Comparison of ENCODE assay signal across 8 cellular contexts in the genomic region with DNA sequence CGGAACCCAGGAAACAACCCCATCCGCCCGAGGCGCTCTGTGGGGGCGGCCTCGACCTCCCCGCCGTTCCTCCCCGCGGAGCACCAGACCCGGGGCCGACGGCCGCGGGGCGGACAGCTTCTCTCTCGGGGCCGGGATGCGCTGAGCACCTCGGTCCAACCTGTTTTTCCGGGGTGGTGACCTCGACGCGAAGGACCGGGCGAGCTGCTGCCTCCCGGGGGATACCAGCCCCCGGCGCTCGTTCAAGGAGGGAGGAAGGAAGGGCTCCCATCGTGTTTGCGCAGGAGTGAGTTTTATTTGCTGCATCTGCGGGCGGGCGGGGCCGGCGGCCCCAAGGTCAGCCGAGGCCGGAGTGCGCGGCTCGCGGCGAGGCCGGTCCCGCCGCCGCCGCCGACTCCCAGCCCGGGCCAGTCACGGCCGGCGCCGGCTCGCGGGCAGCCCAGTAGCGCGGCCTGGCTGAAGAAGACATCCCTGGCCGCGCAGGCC. TPM values are rescaled to one million over a fixed set of nuclear protein-coding genes. Genes with fewer than 3 reads are reported as not detected.
A peak's percentile ranks its signal among the peaks of the same experiment; 100 is the strongest.
DNase-seq lines count a peak whose midpoint lies in the region; ATAC-seq, FAIRE-seq and TF ChIP-seq lines count a peak whose summit lies in the region.

No MANE protein-coding gene starts in this region.

- no peaks in the 10 kb centered on the region for H3K27me3 Mint-ChIP-seq in nephron (ENCODE audit: low read depth)
- H3K27me3 Mint-ChIP-seq in type B pancreatic cell = no peaks in the 10 kb centered on the region

- TF ChIP-seq EP300 in esophagus muscularis mucosa (IDR thresholded peaks at IDR 0.05) = no peak

- H3K9me3 ChIP-seq in esophagus muscularis mucosa = no peaks in the 10 kb centered on the region

- H3K4me1 ChIP-seq in esophagus muscularis mucosa = peaks cover 31 to 58% (median 50%) of the 10 kb centered on the region in 4 donors

- intact Hi-C loops in esophagus muscularis mucosa (cut with DNase I) = no loop called here

- TF ChIP-seq CTCF in esophagus muscularis mucosa (IDR thresholded peaks at IDR 0.05) (no peak), nephron (IDR thresholded peaks at IDR 0.05; ENCODE audit: unreplicated experiment in 3 of 3) (no peak), type B pancreatic cell (conservative IDR thresholded peaks at IDR 0.05) (no peak), D721Med (IDR thresholded peaks at IDR 0.05; ENCODE audit: insufficient read depth, missing control alignments) (no peak)

- TF ChIP-seq POLR2A in esophagus muscularis mucosa (IDR thresholded peaks at IDR 0.05; ENCODE audit: low read depth) = no peak

- H3K4me1 Mint-ChIP-seq in nephron (peaks cover 23% of the 10 kb centered on the region), type B pancreatic cell (ENCODE audit: unreplicated experiment) (peaks cover 17% of the 10 kb centered on the region)

- H3K9me3 Mint-ChIP-seq in nephron (no peaks in the 10 kb centered on the region), type B pancreatic cell (no peaks in the 10 kb centered on the region)

- peak overlapping the region; percentile 99 to 100 (median 99) for H3K27ac Mint-ChIP-seq in nephron
- peak overlapping the region; percentile 95 for H3K27ac Mint-ChIP-seq in type B pancreatic cell

- H3K36me3 ChIP-seq in esophagus muscularis mucosa = peaks cover 9 to 33% (median 22%) of the 10 kb centered on the region in 4 donors

- peak overlapping the region; percentile 94 to 98 (median 96) for H3K27ac ChIP-seq in esophagus muscularis mucosa (replicated peaks in 1 of 4)

- peak overlapping the region; percentile 95 for H3K4me3 ChIP-seq in Jurkat, Clone E6-1 (ENCODE audit: low read length)
- H3K4me3 ChIP-seq in esophagus muscularis mucosa = peak overlapping the region; percentile 90 to 95 (median 92)

- H3K27me3 ChIP-seq in esophagus muscularis mucosa = no peaks in the 10 kb centered on the region

- H3K36me3 Mint-ChIP-seq in nephron (ENCODE audit: low read depth) = peaks cover 31% of the 10 kb centered on the region
- peaks cover 13% of the 10 kb centered on the region for H3K36me3 Mint-ChIP-seq in type B pancreatic cell

- H3K4me3 Mint-ChIP-seq in nephron (peak overlapping the region; percentile 94 to 95 (median 94)), type B pancreatic cell (peak overlapping the region; percentile 97)

- FAIRE-seq in D721Med (lab: Jason Lieb, UNC) = no peak

- ATAC-seq in GM21737 (IDR thresholded peaks at IDR 0.05; ENCODE audit: unreplicated experiment) = peak; percentile 43

- 0% methylated on average over 1 of the region's 61 CpGs for WGBS in esophagus muscularis mucosa

- DNase-seq in ELF-1 (ENCODE audit: low read depth, low spot score) = peak; percentile 84
- DNase-seq in Jurkat, Clone E6-1 (ENCODE audit: low read depth, low spot score) = no peak
- peak; percentile 81 for DNase-seq in activated CD8-positive, alpha-beta memory T cell treated with anti-CD3 and anti-CD28 coated beads, Interleukin-2, amount 50 U/mL, for 48 hours
- no peak for DNase-seq in esophagus muscularis mucosa (ENCODE audit: extremely low spot score)
- no peak for DNase-seq in type B pancreatic cell (ENCODE audit: extremely low spot score, unreplicated experiment)
- no peak for DNase-seq in D721Med (ENCODE audit: insufficient read length, low spot score)

RNA-seq across cellular contexts. Expression of a gene that starts 0.5 kb away (rescaled TPM):
- polyA plus RNA-seq in Jurkat, Clone E6-1 (2012; ENCODE audit: insufficient read depth, insufficient read length) = 71.1 TPM
- total RNA-seq in esophagus muscularis mucosa = 10 to 100 TPM; 48.4 to 68.2 (median 56.0) TPM
- total RNA-seq in type B pancreatic cell (ENCODE audit: low replicate concordance) = 63.4 and 73.5 TPM in 2 replicates

Comparison
In these comparisons a context has a peak if more than half of its experiments do, and no peak if none do; other contexts are left out.
1. DNase-seq: peak in ELF-1 (single experiment) and activated CD8-positive, alpha-beta memory T cell treated with anti-CD3 and anti-CD28 coated beads, Interleukin-2, amount 50 U/mL, for 48 hours (single experiment); none in Jurkat, Clone E6-1 (single experiment), esophagus muscularis mucosa (single experiment), type B pancreatic cell (single experiment) and D721Med (single experiment).